26 cellular contexts compared by ENCODE assay signal in the genomic region with DNA sequence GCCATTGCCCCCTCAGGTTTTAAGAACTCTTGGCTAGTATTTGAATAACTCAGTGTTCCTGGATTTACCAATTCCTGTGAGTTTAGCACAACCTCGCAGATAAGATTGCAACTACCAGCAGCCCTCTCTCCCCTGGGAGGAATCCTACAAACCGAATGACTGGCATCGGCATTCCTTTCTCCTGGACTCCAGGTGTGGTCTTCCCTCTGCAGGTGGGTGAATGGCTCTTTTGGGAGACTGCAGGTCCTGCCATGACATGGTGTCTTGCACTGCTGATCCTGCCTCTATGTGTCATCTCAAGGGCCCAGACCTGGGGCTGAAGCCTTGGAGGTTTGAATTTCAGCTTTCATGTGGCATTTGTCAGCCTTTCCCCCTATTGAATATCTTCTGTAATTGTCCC.
"Had no signal": no experiment of that assay in that cellular context is flagged by ENCODE, and none has a peak within 500 bp of the region (broad histone marks: within the 10 kb centered on the region; RNA-seq: fewer than 3 reads in every experiment).

No MANE protein-coding gene starts in this region.

- H3K4me1 ChIP-seq: left ventricle myocardium inferior, prostate gland, stomach, uterus had no signal

- H3K27ac Mint-ChIP-seq: naive thymus-derived CD8-positive, alpha-beta T cell; nephron progenitor cell; neural progenitor cell; stimulated activated naive B cell treated with anti-CD40 and anti-IgM and Interleukin-4, amounts not matched to agents 10 μg/mL and 1 μg/mL and 100 μg/mL, for 72 hours; type B pancreatic cell had no signal

- H3K4me3 Mint-ChIP-seq: naive thymus-derived CD8-positive, alpha-beta T cell; nephron progenitor cell; neural progenitor cell; stimulated activated naive B cell treated with anti-CD40 and anti-IgM and Interleukin-4, amounts not matched to agents 10 μg/mL and 1 μg/mL and 100 μg/mL, for 72 hours; type B pancreatic cell had no signal

- H3K9me3 ChIP-seq: heart right ventricle, left ventricle myocardium inferior, mucosa of descending colon, ovary, prostate gland, stomach, testis, thyroid gland, uterus had no signal

- H3K9me3 Mint-ChIP-seq: naive thymus-derived CD8-positive, alpha-beta T cell; nephron progenitor cell; neural progenitor cell; stimulated activated naive B cell treated with anti-CD40 and anti-IgM and Interleukin-4, amounts not matched to agents 10 μg/mL and 1 μg/mL and 100 μg/mL, for 72 hours; type B pancreatic cell had no signal

- H3K4me1 Mint-ChIP-seq: naive thymus-derived CD8-positive, alpha-beta T cell; stimulated activated naive B cell treated with anti-CD40 and anti-IgM and Interleukin-4, amounts not matched to agents 10 μg/mL and 1 μg/mL and 100 μg/mL, for 72 hours had no signal

- H3K36me3 ChIP-seq: heart right ventricle, left ventricle myocardium inferior, neural progenitor cell, ovary, prostate gland, stomach, thyroid gland, uterus had no signal

- DNase-seq: heart right ventricle; islet precursor cell; left ventricle myocardium inferior; midbrain; mucosa of descending colon; naive thymus-derived CD8-positive, alpha-beta T cell; nephron progenitor cell; ovary; retina; right cardiac atrium; stimulated activated CD4-positive, alpha-beta T cell treated with anti-CD3 and anti-CD28 coated beads, Interleukin-12 subunit alpha, Interleukin-12 subunit beta, amount 100 ng/mL, for 4 hours; stimulated activated CD4-positive, alpha-beta T cell treated with anti-CD3 and anti-CD28 coated beads, Interleukin-15, amount 100 ng/mL, for 24 hours; stimulated activated CD4-positive, alpha-beta T cell treated with anti-CD3 and anti-CD28 coated beads, Interleukin-2, amount 100 ng/mL, for 24 hours; stimulated activated CD4-positive, alpha-beta T cell treated with anti-CD3 and anti-CD28 coated beads, Interleukin-4, amount 100 ng/mL, for 1 hour; stimulated activated naive B cell treated with anti-CD40 and anti-IgM and Interleukin-4, amounts not matched to agents 10 μg/mL and 1 μg/mL and 100 μg/mL, for 72 hours; stimulated activated naive CD8-positive, alpha-beta T cell treated with anti-CD3 and anti-CD28 coated beads, Interleukin-15, Interleukin-2, amounts not matched to agents 100 U/mL and 50 U/mL, for 24 hours; stomach; testis; thyroid gland; uterus had no signal

- H3K9ac ChIP-seq: neural progenitor cell had no signal

- H3K27me3 ChIP-seq: heart right ventricle, hepatocyte, neural progenitor cell, ovary, stomach, testis, thyroid gland, uterus had no signal

- ATAC-seq: mucosa of descending colon; naive thymus-derived CD8-positive, alpha-beta T cell; sciatic nerve; stimulated activated naive B cell treated with anti-CD40 and anti-IgM and Interleukin-4, amounts not matched to agents 10 μg/mL and 1 μg/mL and 100 μg/mL, for 72 hours; stimulated activated naive CD8-positive, alpha-beta T cell treated with anti-CD3 and anti-CD28 coated beads, Interleukin-15, Interleukin-2, amounts not matched to agents 100 U/mL and 50 U/mL, for 24 hours had no signal

- H3K36me3 Mint-ChIP-seq: naive thymus-derived CD8-positive, alpha-beta T cell; stimulated activated naive B cell treated with anti-CD40 and anti-IgM and Interleukin-4, amounts not matched to agents 10 μg/mL and 1 μg/mL and 100 μg/mL, for 72 hours; type B pancreatic cell had no signal

- H2AFZ ChIP-seq: hepatocyte, neural progenitor cell had no signal

- H3K4me3 ChIP-seq: heart right ventricle, hepatocyte, left ventricle myocardium inferior, lung, mucosa of descending colon, neural progenitor cell, ovary, prostate gland, stomach, testis, thyroid gland, uterus had no signal

- H3K79me2 ChIP-seq: hepatocyte had no signal

- H3K4me2 ChIP-seq: hepatocyte, neural progenitor cell had no signal

- H3K27ac ChIP-seq: hepatocyte, neural progenitor cell, ovary, prostate gland, stomach, testis, uterus had no signal
